1 cellular context compared by ENCODE assay signal in the genomic region with DNA sequence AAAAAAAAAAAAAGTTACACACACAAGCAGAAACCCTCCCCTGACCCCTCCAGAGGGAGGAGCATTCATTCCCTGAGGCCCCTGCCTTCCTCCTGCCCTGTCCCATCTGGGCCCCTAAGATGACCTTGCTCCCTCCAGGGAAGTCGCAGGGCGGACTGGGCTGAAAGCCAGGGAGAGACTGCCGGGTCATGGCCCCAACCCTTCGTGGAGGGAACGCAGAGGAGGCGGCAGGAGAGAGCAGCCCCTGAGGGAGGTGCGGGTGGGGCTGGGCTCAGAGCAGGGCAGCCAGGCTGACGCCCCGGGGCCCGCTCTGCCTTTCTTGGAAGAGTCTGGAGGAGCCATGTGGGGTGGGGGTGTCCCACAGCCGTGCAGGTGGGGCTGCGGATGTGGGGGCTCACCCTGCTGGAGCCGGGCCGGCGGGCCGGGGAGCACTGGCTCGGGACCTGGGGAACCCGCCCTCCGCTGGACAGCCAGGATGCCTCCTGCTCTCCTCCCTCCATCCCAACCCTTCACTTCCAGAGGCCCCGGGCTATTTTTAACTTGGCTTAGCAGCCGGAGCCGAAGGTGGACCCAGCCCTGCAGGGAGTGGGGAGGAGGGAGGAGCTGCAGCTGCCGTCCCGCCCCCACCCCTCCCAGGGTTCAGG.
A peak's percentile ranks its signal among the peaks of the same experiment; 100 is the strongest.
TF ChIP-seq lines count a peak whose summit lies in the region.

No MANE protein-coding gene starts in this region.

TF ChIP-seq in K562, 482 proteins besides CTCF, POLR2A, EP300 and RAD21 (continued from another document):
- TF ChIP-seq, protein P1, sequence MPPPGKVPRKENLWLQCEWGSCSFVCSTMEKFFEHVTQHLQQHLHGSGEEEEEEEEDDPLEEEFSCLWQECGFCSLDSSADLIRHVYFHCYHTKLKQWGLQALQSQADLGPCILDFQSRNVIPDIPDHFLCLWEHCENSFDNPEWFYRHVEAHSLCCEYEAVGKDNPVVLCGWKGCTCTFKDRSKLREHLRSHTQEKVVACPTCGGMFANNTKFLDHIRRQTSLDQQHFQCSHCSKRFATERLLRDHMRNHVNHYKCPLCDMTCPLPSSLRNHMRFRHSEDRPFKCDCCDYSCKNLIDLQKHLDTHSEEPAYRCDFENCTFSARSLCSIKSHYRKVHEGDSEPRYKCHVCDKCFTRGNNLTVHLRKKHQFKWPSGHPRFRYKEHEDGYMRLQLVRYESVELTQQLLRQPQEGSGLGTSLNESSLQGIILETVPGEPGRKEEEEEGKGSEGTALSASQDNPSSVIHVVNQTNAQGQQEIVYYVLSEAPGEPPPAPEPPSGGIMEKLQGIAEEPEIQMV (tag; conservative IDR thresholded peaks at IDR 0.05; ENCODE audit: low read depth): peak; percentile 64; the same call in 1 of the 2 replicates
- TF ChIP-seq BHLHE40 (IDR thresholded peaks at IDR 0.05; ENCODE audit: low read length) (no peak), ZBTB8A (IDR thresholded peaks at IDR 0.05; ENCODE audit: partially characterized antibody) (no peak), PCBP1 (IDR thresholded peaks at IDR 0.05; ENCODE audit: low read depth, low read length, poor library complexity, severe bottlenecking) (peak; percentile 45), ZNF551 (CRISPR knock-in tag; IDR thresholded peaks at IDR 0.05) (no peak), ZC3H11A (IDR thresholded peaks at IDR 0.05; ENCODE audit: low read depth, low read length) (no peak), TGIF2 (CRISPR knock-in tag; IDR thresholded peaks at IDR 0.05) (no peak), FIP1L1 (IDR thresholded peaks at IDR 0.05; ENCODE audit: low read depth, low read length, poor library complexity, severe bottlenecking) (no peak), MEF2D (tag; conservative IDR thresholded peaks at IDR 0.05; ENCODE audit: low read depth) (no peak), CBX1 (IDR thresholded peaks at IDR 0.05; ENCODE audit: low read depth) (no peak), ETV1 (tag; conservative IDR thresholded peaks at IDR 0.05; ENCODE audit: low read depth) (no peak), GTF2F1 (IDR thresholded peaks at IDR 0.05; ENCODE audit: low read depth, low read length) (no peak), PTBP1 (IDR thresholded peaks at IDR 0.05; ENCODE audit: low read depth, low read length) (no peak), TBL1XR1 (IDR thresholded peaks at IDR 0.05; ENCODE audit: low read length in 2 of 2) (no peak)
- TF ChIP-seq, protein P2, sequence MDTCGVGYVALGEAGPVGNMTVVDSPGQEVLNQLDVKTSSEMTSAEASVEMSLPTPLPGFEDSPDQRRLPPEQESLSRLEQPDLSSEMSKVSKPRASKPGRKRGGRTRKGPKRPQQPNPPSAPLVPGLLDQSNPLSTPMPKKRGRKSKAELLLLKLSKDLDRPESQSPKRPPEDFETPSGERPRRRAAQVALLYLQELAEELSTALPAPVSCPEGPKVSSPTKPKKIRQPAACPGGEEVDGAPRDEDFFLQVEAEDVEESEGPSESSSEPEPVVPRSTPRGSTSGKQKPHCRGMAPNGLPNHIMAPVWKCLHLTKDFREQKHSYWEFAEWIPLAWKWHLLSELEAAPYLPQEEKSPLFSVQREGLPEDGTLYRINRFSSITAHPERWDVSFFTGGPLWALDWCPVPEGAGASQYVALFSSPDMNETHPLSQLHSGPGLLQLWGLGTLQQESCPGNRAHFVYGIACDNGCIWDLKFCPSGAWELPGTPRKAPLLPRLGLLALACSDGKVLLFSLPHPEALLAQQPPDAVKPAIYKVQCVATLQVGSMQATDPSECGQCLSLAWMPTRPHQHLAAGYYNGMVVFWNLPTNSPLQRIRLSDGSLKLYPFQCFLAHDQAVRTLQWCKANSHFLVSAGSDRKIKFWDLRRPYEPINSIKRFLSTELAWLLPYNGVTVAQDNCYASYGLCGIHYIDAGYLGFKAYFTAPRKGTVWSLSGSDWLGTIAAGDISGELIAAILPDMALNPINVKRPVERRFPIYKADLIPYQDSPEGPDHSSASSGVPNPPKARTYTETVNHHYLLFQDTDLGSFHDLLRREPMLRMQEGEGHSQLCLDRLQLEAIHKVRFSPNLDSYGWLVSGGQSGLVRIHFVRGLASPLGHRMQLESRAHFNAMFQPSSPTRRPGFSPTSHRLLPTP (IDR thresholded peaks at IDR 0.05; ENCODE audit: borderline replicate concordance, extremely low read depth, insufficient read length): no peak
- TF ChIP-seq, protein P3, sequence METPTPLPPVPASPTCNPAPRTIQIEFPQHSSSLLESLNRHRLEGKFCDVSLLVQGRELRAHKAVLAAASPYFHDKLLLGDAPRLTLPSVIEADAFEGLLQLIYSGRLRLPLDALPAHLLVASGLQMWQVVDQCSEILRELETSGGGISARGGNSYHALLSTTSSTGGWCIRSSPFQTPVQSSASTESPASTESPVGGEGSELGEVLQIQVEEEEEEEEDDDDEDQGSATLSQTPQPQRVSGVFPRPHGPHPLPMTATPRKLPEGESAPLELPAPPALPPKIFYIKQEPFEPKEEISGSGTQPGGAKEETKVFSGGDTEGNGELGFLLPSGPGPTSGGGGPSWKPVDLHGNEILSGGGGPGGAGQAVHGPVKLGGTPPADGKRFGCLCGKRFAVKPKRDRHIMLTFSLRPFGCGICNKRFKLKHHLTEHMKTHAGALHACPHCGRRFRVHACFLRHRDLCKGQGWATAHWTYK (CRISPR knock-in tag; IDR thresholded peaks at IDR 0.05): no peak
- TF ChIP-seq, protein P4, sequence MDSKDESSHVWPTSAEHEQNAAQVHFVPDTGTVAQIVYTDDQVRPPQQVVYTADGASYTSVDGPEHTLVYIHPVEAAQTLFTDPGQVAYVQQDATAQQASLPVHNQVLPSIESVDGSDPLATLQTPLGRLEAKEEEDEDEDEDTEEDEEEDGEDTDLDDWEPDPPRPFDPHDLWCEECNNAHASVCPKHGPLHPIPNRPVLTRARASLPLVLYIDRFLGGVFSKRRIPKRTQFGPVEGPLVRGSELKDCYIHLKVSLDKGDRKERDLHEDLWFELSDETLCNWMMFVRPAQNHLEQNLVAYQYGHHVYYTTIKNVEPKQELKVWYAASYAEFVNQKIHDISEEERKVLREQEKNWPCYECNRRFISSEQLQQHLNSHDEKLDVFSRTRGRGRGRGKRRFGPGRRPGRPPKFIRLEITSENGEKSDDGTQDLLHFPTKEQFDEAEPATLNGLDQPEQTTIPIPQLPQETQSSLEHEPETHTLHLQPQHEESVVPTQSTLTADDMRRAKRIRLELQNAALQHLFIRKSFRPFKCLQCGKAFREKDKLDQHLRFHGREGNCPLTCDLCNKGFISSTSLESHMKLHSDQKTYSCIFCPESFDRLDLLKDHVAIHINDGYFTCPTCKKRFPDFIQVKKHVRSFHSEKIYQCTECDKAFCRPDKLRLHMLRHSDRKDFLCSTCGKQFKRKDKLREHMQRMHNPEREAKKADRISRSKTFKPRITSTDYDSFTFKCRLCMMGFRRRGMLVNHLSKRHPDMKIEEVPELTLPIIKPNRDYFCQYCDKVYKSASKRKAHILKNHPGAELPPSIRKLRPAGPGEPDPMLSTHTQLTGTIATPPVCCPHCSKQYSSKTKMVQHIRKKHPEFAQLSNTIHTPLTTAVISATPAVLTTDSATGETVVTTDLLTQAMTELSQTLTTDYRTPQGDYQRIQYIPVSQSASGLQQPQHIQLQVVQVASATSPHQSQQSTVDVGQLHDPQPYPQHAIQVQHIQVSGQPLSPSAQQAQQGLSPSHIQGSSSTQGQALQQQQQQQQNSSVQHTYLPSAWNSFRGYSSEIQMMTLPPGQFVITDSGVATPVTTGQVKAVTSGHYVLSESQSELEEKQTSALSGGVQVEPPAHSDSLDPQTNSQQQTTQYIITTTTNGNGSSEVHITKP (IDR thresholded peaks at IDR 0.05; ENCODE audit: partially characterized antibody): peak; percentile 53
